8 cellular contexts compared by ENCODE assay signal in the genomic region with DNA sequence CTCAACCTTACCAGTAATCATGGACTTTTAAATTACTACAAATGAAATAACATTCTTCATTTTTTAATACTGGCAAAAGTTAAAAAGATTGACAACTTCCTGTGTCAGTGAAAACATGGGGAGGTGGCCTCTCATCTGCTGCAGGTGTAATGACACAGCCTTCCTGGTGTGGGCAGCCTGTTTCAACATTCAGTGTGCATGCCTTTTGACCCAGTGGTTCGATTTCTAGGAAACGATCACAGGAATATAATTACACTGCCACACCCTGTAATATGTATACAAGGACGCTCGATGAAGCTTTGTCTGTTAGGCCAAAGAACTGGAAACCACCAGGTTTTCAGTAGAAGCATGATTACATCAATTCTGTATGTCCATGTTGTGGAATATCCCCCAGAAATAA.
DNase-seq lines count a peak whose midpoint lies in the region; ATAC-seq and TF ChIP-seq lines count a peak whose summit lies in the region.

No MANE protein-coding gene starts in this region.

- H3K9me2 ChIP-seq in Karpas-422 (replicated peaks; ENCODE audit: insufficient read depth, low read length), result no peaks in the 10 kb centered on the region

- H4K20me1 ChIP-seq in Karpas-422 (ENCODE audit: insufficient read depth, low read depth, low read length), result no peaks in the 10 kb centered on the region
- no peaks in the 10 kb centered on the region for H4K20me1 ChIP-seq in osteoblast (ENCODE audit: insufficient read depth, low read length)

- H3K9ac ChIP-seq in Karpas-422 (ENCODE audit: low read length), result no peak overlapping the region

- H2AFZ ChIP-seq in Karpas-422 (ENCODE audit: low read length) (no peak overlapping the region), osteoblast (ENCODE audit: low read length) (no peak overlapping the region)

- H3K4me2 ChIP-seq in Karpas-422 (ENCODE audit: low read depth, low read length, poor library complexity, severe bottlenecking) (peak overlapping the region; percentile 7), osteoblast (ENCODE audit: insufficient read depth, low read length) (no peak overlapping the region)

- no peaks in the 10 kb centered on the region for H3K79me2 ChIP-seq in Karpas-422 (ENCODE audit: low read length)
- H3K79me2 ChIP-seq in osteoblast (ENCODE audit: insufficient read depth, low read length), result no peaks in the 10 kb centered on the region

- H3K27ac ChIP-seq in Karpas-422 (ENCODE audit: low read length), result no peak overlapping the region
- H3K27ac ChIP-seq in VCaP, result no peak overlapping the region
- H3K27ac ChIP-seq in effector memory CD4-positive, alpha-beta T cell (ENCODE audit: insufficient read depth, low read length, poor library complexity, severe bottlenecking), result no peak overlapping the region
- H3K27ac ChIP-seq in osteoblast (ENCODE audit: low read depth, low read length), result no peak overlapping the region

- H3K27me3 ChIP-seq in Karpas-422 (ENCODE audit: low read length) (0 out of 2 replicates have a peak, but pooled peaks cover 3% of the 10 kb centered on the region), osteoblast (ENCODE audit: insufficient read depth, low read length) (no peaks in the 10 kb centered on the region)
- H3K27me3 ChIP-seq in effector memory CD4-positive, alpha-beta T cell (replicated peaks; ENCODE audit: control insufficient read depth, insufficient read depth, low read length, poor library complexity, severe bottlenecking), result no peaks in the 10 kb centered on the region

- peak; percentile 50; the same call in 1 of the 2 replicates for TF ChIP-seq CTCF in VCaP (conservative IDR thresholded peaks at IDR 0.05)
- TF ChIP-seq CTCF in osteoblast (IDR thresholded peaks at IDR 0.05; ENCODE audit: extremely low read depth, low read depth, low read length), result no peak

- peak; percentile 29 for DNase-seq in G401 (ENCODE audit: low spot score)
- DNase-seq in Karpas-422, result peak; percentile 86
- peak; percentile 25 to 46 (median 25) for DNase-seq in effector memory CD4-positive, alpha-beta T cell
- peak; percentile 5 to 34 (median 14) for DNase-seq in stimulated activated CD4-positive, alpha-beta T cell treated with anti-CD3 and anti-CD28 coated beads, TNF-alpha, amount 100 ng/mL, for 24 hours (ENCODE audit: low read depth in 3 of 3)
- DNase-seq in osteoblast (ENCODE audit: insufficient read length, low spot score, missing footprints), result no peak

- no peak overlapping the region for H3K4me3 ChIP-seq in Karpas-422 (ENCODE audit: low read length)
- no peak overlapping the region for H3K4me3 ChIP-seq in effector memory CD4-positive, alpha-beta T cell (ENCODE audit: insufficient read depth, low read depth, low read length, poor library complexity, severe bottlenecking)
- no peak overlapping the region for H3K4me3 ChIP-seq in osteoblast (ENCODE audit: insufficient read depth, low read length)

- no peaks in the 10 kb centered on the region for H3K36me3 ChIP-seq in Karpas-422 (ENCODE audit: insufficient read depth, low read length)
- H3K36me3 ChIP-seq in effector memory CD4-positive, alpha-beta T cell (ENCODE audit: control insufficient read depth, insufficient read depth, low read length), result no peaks in the 10 kb centered on the region
- H3K36me3 ChIP-seq in osteoblast (ENCODE audit: insufficient read depth, low read length), result no peaks in the 10 kb centered on the region

- H3K4me1 ChIP-seq in Karpas-422 (ENCODE audit: low read length) (peaks cover 8% of the 10 kb centered on the region), osteoblast (ENCODE audit: insufficient read depth, low read length) (no peaks in the 10 kb centered on the region)
- H3K4me1 ChIP-seq in effector memory CD4-positive, alpha-beta T cell (ENCODE audit: control insufficient read depth, insufficient read depth, low read length, poor library complexity, severe bottlenecking), result peaks cover 10% of the 10 kb centered on the region

- H3K9me3 ChIP-seq in Karpas-422 (ENCODE audit: low read length) (no peaks in the 10 kb centered on the region), osteoblast (ENCODE audit: low read depth, low read length) (no peaks in the 10 kb centered on the region)
- no peaks in the 10 kb centered on the region for H3K9me3 ChIP-seq in effector memory CD4-positive, alpha-beta T cell (ENCODE audit: control insufficient read depth, low read length)

- ATAC-seq in GM19328 (IDR thresholded peaks at IDR 0.05; ENCODE audit: unreplicated experiment), result no peak
- no peak for ATAC-seq in GM18858 (IDR thresholded peaks at IDR 0.05; ENCODE audit: unreplicated experiment)

- in situ Hi-C loops in G401 (cut with HindIII; ENCODE audit: low sequenced_read_pairs), result no loop called here
